In the genomic region with DNA sequence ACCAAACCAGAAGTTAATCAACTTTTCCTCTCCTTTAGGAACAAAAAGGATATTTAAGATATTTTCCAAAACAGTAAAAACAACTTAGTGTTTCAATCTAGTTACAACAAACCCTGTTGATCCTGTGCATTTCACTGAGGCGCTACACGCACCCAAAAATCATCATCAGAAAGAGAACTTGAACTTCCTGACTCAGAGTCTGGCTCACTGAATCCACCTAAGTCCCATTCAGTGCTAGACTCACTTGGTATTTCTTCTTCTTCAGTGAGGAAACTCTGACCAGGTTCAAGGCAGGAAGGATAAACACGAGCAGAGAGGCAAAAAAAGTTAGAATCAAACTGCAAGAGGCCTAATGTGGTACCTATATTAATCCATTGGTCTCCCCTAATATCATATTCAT, we compare ENCODE assay signal across 9 cellular contexts. TPM values are rescaled to one million over a fixed set of nuclear protein-coding genes. Genes with fewer than 3 reads are reported as not detected.
A peak's percentile ranks its signal among the peaks of the same experiment; 100 is the strongest.
DNase-seq lines count a peak whose midpoint lies in the region; ATAC-seq and TF ChIP-seq lines count a peak whose summit lies in the region.
"Had no signal": no experiment of that assay in that cellular context is flagged by ENCODE, and none has a peak within 500 bp of the region (broad histone marks: within the 10 kb centered on the region; RNA-seq: fewer than 3 reads in every experiment).

No MANE protein-coding gene starts in this region.

- H3K27ac Mint-ChIP-seq in CD4-positive, alpha-beta memory T cell = peak overlapping the region in 5 of 7 donors; percentile 50 to 94 (median 71)
- H3K27ac Mint-ChIP-seq in activated T-helper 17 cell treated with anti-CD3 and anti-CD28 coated beads, Interleukin-2, amount 50 U/mL, for 72 hours = peak overlapping the region; percentile 75

- no peak overlapping the region for H3K56ac ChIP-seq in mesendoderm (ENCODE audit: low read length)

- peak overlapping the region in 1 of 2 donors; percentile 8 for H3K4me3 ChIP-seq in CD4-positive, alpha-beta memory T cell (ENCODE audit: low read length in 2 of 2)
- no peak overlapping the region for H3K4me3 ChIP-seq in mesendoderm (ENCODE audit: low read length)
- H3K4me3 ChIP-seq in uterus = no peak overlapping the region

- peak overlapping the region; percentile 95 to 100 (median 99) for H3K4me3 Mint-ChIP-seq in CD4-positive, alpha-beta memory T cell
- H3K4me3 Mint-ChIP-seq in activated T-helper 17 cell treated with anti-CD3 and anti-CD28 coated beads, Interleukin-2, amount 50 U/mL, for 72 hours = peak overlapping the region; percentile 88

- no peak overlapping the region for H4K5ac ChIP-seq in mesendoderm (ENCODE audit: low read length)

- H3K4me1 ChIP-seq in CD4-positive, alpha-beta memory T cell (ENCODE audit: insufficient read depth, low read length) = peaks cover 56% of the 10 kb centered on the region
- peaks cover 4% of the 10 kb centered on the region for H3K4me1 ChIP-seq in mesendoderm (ENCODE audit: control insufficient read depth, low read depth, low read length)
- peaks cover 0 to 4% of the 10 kb centered on the region in 2 donors for H3K4me1 ChIP-seq in uterus

- H2AK5ac ChIP-seq in mesendoderm (ENCODE audit: low read length) = no peak overlapping the region

- no peak for TF ChIP-seq CTCF in uterus (IDR thresholded peaks at IDR 0.05)

- H3K9me3 ChIP-seq in CD4-positive, alpha-beta memory T cell (ENCODE audit: control insufficient read depth in 1 of 2, low read length in 2 of 2) = no peaks in the 10 kb centered on the region
- H3K9me3 ChIP-seq in uterus = no peaks in the 10 kb centered on the region

- peaks cover 38 to 55% (median 48%) of the 10 kb centered on the region in 4 donors for H3K4me1 Mint-ChIP-seq in CD4-positive, alpha-beta memory T cell
- H3K4me1 Mint-ChIP-seq in activated T-helper 17 cell treated with anti-CD3 and anti-CD28 coated beads, Interleukin-2, amount 50 U/mL, for 72 hours = peaks cover 20% of the 10 kb centered on the region

- in situ Hi-C loops in KBM-7 (cut with MboI; ENCODE audit: low pct_unique_long_range_greater_than_20kb, low sequenced_read_pairs) = no loop called here

- CTCF ChIA-PET in CD4-positive, alpha-beta memory T cell (lab: Charles Lee; ENCODE audit: partially characterized antibody) = no interaction called here

- H4K8ac ChIP-seq in mesendoderm (ENCODE audit: low read depth, low read length) = no peak overlapping the region

- H3K4ac ChIP-seq in mesendoderm (ENCODE audit: low read depth, low read length) = no peak overlapping the region

- H3K27me3 Mint-ChIP-seq in CD4-positive, alpha-beta memory T cell = no peaks in the 10 kb centered on the region
- H3K27me3 Mint-ChIP-seq in activated T-helper 17 cell treated with anti-CD3 and anti-CD28 coated beads, Interleukin-2, amount 50 U/mL, for 72 hours = no peaks in the 10 kb centered on the region

- no peak overlapping the region for H3K18ac ChIP-seq in mesendoderm (ENCODE audit: low read length)

- H3K79me2 ChIP-seq in mesendoderm (ENCODE audit: control insufficient read depth, insufficient read depth, low read length) = peaks cover 10% of the 10 kb centered on the region

- no peak overlapping the region for H2BK5ac ChIP-seq in mesendoderm (ENCODE audit: low read length)

- H3K4me2 ChIP-seq in mesendoderm (ENCODE audit: low read length) = peak overlapping the region; percentile 53

- peak in 2 of 5 donors; percentile 8 to 10 for DNase-seq in CD4-positive, alpha-beta memory T cell
- DNase-seq in KBM-7 (peak; percentile 28), mesendoderm (no peak), NCI-H187 (lab: John Stamatoyannopoulos, UW) (no peak), DMS79 (lab: John Stamatoyannopoulos, UW) (no peak), uterus (no peak), NCI-H2196 (lab: John Stamatoyannopoulos, UW; ENCODE audit: unreplicated experiment) (no peak)
- DNase-seq: NCI-H2081 treated with DMSO at 0.1 percent for 48 hours had no signal

- H3K79me1 ChIP-seq in mesendoderm (ENCODE audit: low read length) = peaks cover 6% of the 10 kb centered on the region

- POLR2A ChIA-PET in CD4-positive, alpha-beta memory T cell (lab: Charles Lee; ENCODE audit: partially characterized antibody) = no interaction called here

- no peak overlapping the region for H3K23ac ChIP-seq in mesendoderm (ENCODE audit: low read length)

- intact Hi-C loops in CD4-positive, alpha-beta memory T cell (cut with micrococcal nuclease) = loop anchor here (5.0 kb wide), 5 partner anchors 182 to 1142 kb away; a partner anchor contains a TSS
- intact Hi-C loops in uterus (cut with DNase I; ENCODE audit: low total_unique reads) = loop anchor here (10.0 kb wide), 1 partner anchor 64 kb away; a partner anchor contains a TSS

- no peak overlapping the region for H3K27ac ChIP-seq in CD4-positive, alpha-beta memory T cell (ENCODE audit: low read depth, low read length)
- H3K27ac ChIP-seq in mesendoderm (ENCODE audit: low read depth, low read length) = no peak overlapping the region
- H3K27ac ChIP-seq in uterus = peak overlapping the region in 1 of 2 donors; percentile 13

- peaks cover 0 to 3% (median 0%) of the 10 kb centered on the region in 8 donors for H3K9me3 Mint-ChIP-seq in CD4-positive, alpha-beta memory T cell
- no peaks in the 10 kb centered on the region for H3K9me3 Mint-ChIP-seq in activated T-helper 17 cell treated with anti-CD3 and anti-CD28 coated beads, Interleukin-2, amount 50 U/mL, for 72 hours

- no peaks in the 10 kb centered on the region for H3K36me3 ChIP-seq in CD4-positive, alpha-beta memory T cell (ENCODE audit: insufficient read depth, low read length)
- H3K36me3 ChIP-seq in mesendoderm (ENCODE audit: control insufficient read depth, insufficient read depth, low read length) (no peaks in the 10 kb centered on the region), uterus (no peaks in the 10 kb centered on the region)

- no peak overlapping the region for H2BK15ac ChIP-seq in mesendoderm (replicated peaks; ENCODE audit: low read depth)

- no peaks in the 10 kb centered on the region for H3K27me3 ChIP-seq in CD4-positive, alpha-beta memory T cell (ENCODE audit: insufficient read depth, low read length)
- H3K27me3 ChIP-seq in mesendoderm (ENCODE audit: insufficient read depth, low read length, poor library complexity) (no peaks in the 10 kb centered on the region), uterus (no peaks in the 10 kb centered on the region)

- peaks cover 14 to 21% of the 10 kb centered on the region in 2 donors for H3K36me3 Mint-ChIP-seq in CD4-positive, alpha-beta memory T cell
- peaks cover 7% of the 10 kb centered on the region for H3K36me3 Mint-ChIP-seq in activated T-helper 17 cell treated with anti-CD3 and anti-CD28 coated beads, Interleukin-2, amount 50 U/mL, for 72 hours (ENCODE audit: low read depth)

- no CpG with 5 or more reads among the region's 3 CpGs for WGBS in mesendoderm (ENCODE audit: extremely low coverage, insufficient coverage, low lambda C conversion rate)

- H2BK120ac ChIP-seq in mesendoderm (ENCODE audit: low read depth, low read length) = no peak overlapping the region

- H3K9ac ChIP-seq in mesendoderm (ENCODE audit: low read length) = peak overlapping the region; percentile 3

- ATAC-seq in activated T-helper 17 cell treated with anti-CD3 and anti-CD28 coated beads, Interleukin-2, amount 50 U/mL, for 72 hours (replicated peaks) = peak; percentile 15

- no peak for TF ChIP-seq POLR2A in uterus (IDR thresholded peaks at IDR 0.05)

RNA-seq across cellular contexts. Expression of a gene that starts 2.2 kb away (rescaled TPM):
- total RNA-seq in CD4-positive, alpha-beta memory T cell = 10 to 100 TPM in 1 of 2 experiments, 1 to 10 TPM in 1; 9.9 to 10.5 TPM
- polyA plus RNA-seq in CD4-positive, alpha-beta memory T cell = 1 to 10 TPM; 4.2 to 4.9 TPM
- 1 to 10 TPM; 3.4 to 5.5 TPM for total RNA-seq in activated T-helper 17 cell treated with anti-CD3 and anti-CD28 coated beads, Interleukin-2, amount 50 U/mL, for 72 hours
- polyA plus RNA-seq in mesendoderm (2013, experiment 1 of 2) = 5.0 TPM
- 4.9 TPM for polyA plus RNA-seq in mesendoderm (2013, experiment 2 of 2)
- total RNA-seq in uterus = 10 to 100 TPM in 3 of 4 donors, 1 to 10 TPM in 1; 6.1 to 33.9 (median 15.2) TPM
